ENCODE assay signal across 24 cellular contexts in the genomic region with DNA sequence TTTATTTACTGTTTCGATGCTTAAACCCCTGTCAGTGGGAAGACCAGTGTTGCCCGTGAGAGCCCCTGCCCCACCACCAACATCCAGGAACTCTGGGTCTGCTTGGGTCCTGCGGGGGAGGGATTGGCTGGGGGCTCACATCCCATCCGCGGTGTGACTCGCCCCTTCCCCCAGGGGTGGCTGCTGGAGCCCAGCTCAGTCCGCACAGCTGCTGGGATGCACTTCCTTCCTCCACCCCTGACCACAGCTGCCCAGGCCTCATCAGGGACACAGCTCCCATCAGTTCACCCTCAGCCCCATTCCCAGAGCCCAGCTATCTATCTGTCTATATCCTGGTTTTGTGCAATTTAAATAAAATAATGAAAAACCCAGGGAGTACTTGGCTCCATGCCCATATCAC. TPM values are rescaled to one million over a fixed set of nuclear protein-coding genes. Genes with fewer than 3 reads are reported as not detected.
DNase-seq lines count a peak whose midpoint lies in the region; TF ChIP-seq lines count a peak whose summit lies in the region.
"Had no signal": no experiment of that assay in that cellular context is flagged by ENCODE, and none has a peak within 500 bp of the region (broad histone marks: within the 10 kb centered on the region; RNA-seq: fewer than 3 reads in every experiment).

No MANE protein-coding gene starts in this region.

- H3K79me1 ChIP-seq in mesendoderm (ENCODE audit: low read length) = no peaks in the 10 kb centered on the region

- H3K9ac ChIP-seq in BLaER1 treated with 17β-estradiol and CSF1 and Interleukin-3, amounts not matched to agents 10 nM and 100 nM = no peak overlapping the region
- H3K9ac ChIP-seq in mesendoderm (ENCODE audit: low read length) = no peak overlapping the region

- H3K27me3 ChIP-seq in BLaER1 treated with 17β-estradiol and CSF1 and Interleukin-3, amounts not matched to agents 10 nM and 100 nM = no peaks in the 10 kb centered on the region
- H3K27me3 ChIP-seq in H7 (ENCODE audit: control insufficient read depth, insufficient read depth, low read length) (no peaks in the 10 kb centered on the region), SJCRH30 (no peaks in the 10 kb centered on the region), mesendoderm (ENCODE audit: insufficient read depth, low read length, poor library complexity) (no peaks in the 10 kb centered on the region)

- no peak overlapping the region for H2BK5ac ChIP-seq in mesendoderm (ENCODE audit: low read length)

- H3K27me3 Mint-ChIP-seq in neural crest cell (ENCODE audit: low read depth) = no peaks in the 10 kb centered on the region

- H3K23ac ChIP-seq in mesendoderm (ENCODE audit: low read length) = no peak overlapping the region

- H3K27ac ChIP-seq in BLaER1 treated with 17β-estradiol and CSF1 and Interleukin-3, amounts not matched to agents 10 nM and 100 nM = no peak overlapping the region
- H3K27ac ChIP-seq in SJCRH30 = no peak overlapping the region
- no peak overlapping the region for H3K27ac ChIP-seq in mesendoderm (ENCODE audit: low read depth, low read length)
- H3K27ac ChIP-seq: A549 had no signal

- no peak overlapping the region for H3K4me3 ChIP-seq in BLaER1 treated with 17β-estradiol and CSF1 and Interleukin-3, amounts not matched to agents 10 nM and 100 nM
- H3K4me3 ChIP-seq in H7 (ENCODE audit: insufficient read depth, low read depth, low read length) = no peak overlapping the region
- H3K4me3 ChIP-seq in SJCRH30 = no peak overlapping the region
- no peak overlapping the region for H3K4me3 ChIP-seq in mesendoderm (ENCODE audit: low read length)
- H3K4me3 ChIP-seq: A549 had no signal

- no CpG with 5 or more reads among the region's 7 CpGs for WGBS in mesendoderm (ENCODE audit: extremely low coverage, insufficient coverage, low lambda C conversion rate)

- no peak overlapping the region for H3K56ac ChIP-seq in mesendoderm (ENCODE audit: low read length)

- H3K36me3 Mint-ChIP-seq in neural crest cell (ENCODE audit: low read depth) = no peaks in the 10 kb centered on the region
- H3K36me3 Mint-ChIP-seq: CD4-positive, alpha-beta memory T cell had no signal

- peak; percentile 76 for DNase-seq in H7
- peak; percentile 11 to 21 for DNase-seq in SJCRH30
- no peak for DNase-seq in neural crest cell (ENCODE audit: low read depth, low spot score)
- DNase-seq in activated CD4-positive, CD25-positive, alpha-beta regulatory T cell (lab: John Stamatoyannopoulos, UW) = no peak
- no peak for DNase-seq in mesendoderm
- DNase-seq in NCI-H2107 (lab: John Stamatoyannopoulos, UW) = no peak
- DNase-seq: AML-193; C1 segment of cervical spinal cord; CD4-positive, alpha-beta memory T cell; COR-L47; DMS79; GF-D8; NCI-H1048; NCI-H187; NCI-H2081 treated with DMSO at 0.1 percent for 48 hours; NCI-H2171 treated with DMSO at 0.1 percent for 48 hours; NCI-H446; NCI-H526; RPMI8226; SHP77; SW 1271 had no signal

- H4K8ac ChIP-seq in mesendoderm (ENCODE audit: low read depth, low read length) = no peak overlapping the region

- no peak overlapping the region for H2BK120ac ChIP-seq in mesendoderm (ENCODE audit: low read depth, low read length)

- H3K27ac Mint-ChIP-seq in neural crest cell (ENCODE audit: unreplicated experiment) = peak overlapping the region; percentile 23
- H3K27ac Mint-ChIP-seq: CD4-positive, alpha-beta memory T cell had no signal

- no peak overlapping the region for H3K18ac ChIP-seq in mesendoderm (ENCODE audit: low read length)

- peaks cover 0 to 23% (median 9%) of the 10 kb centered on the region in 10 experiments; a peak in 12 of 20 replicates for H3K4me1 ChIP-seq in BLaER1 treated with 17β-estradiol and CSF1 and Interleukin-3, amounts not matched to agents 10 nM and 100 nM
- 0 out of 2 replicates have a peak, but pooled peaks cover 3% of the 10 kb centered on the region for H3K4me1 ChIP-seq in SJCRH30
- no peaks in the 10 kb centered on the region for H3K4me1 ChIP-seq in mesendoderm (ENCODE audit: control insufficient read depth, low read depth, low read length)
- H3K4me1 ChIP-seq: A549 had no signal

- H3K4ac ChIP-seq in mesendoderm (ENCODE audit: low read depth, low read length) = no peak overlapping the region

- H3K79me2 ChIP-seq in mesendoderm (ENCODE audit: control insufficient read depth, insufficient read depth, low read length) = no peaks in the 10 kb centered on the region

- TF ChIP-seq CTCF in neural crest cell (conservative IDR thresholded peaks at IDR 0.05) = no peak

- H2BK15ac ChIP-seq in mesendoderm (replicated peaks; ENCODE audit: low read depth) = no peak overlapping the region

- no peak overlapping the region for H3K4me3 Mint-ChIP-seq in neural crest cell
- H3K4me3 Mint-ChIP-seq: CD4-positive, alpha-beta memory T cell had no signal

- no peak overlapping the region for H4K5ac ChIP-seq in mesendoderm (ENCODE audit: low read length)

- no peaks in the 10 kb centered on the region for H3K36me3 ChIP-seq in BLaER1 treated with 17β-estradiol and CSF1 and Interleukin-3, amounts not matched to agents 10 nM and 100 nM
- no peaks in the 10 kb centered on the region for H3K36me3 ChIP-seq in H7 (replicated peaks; ENCODE audit: control insufficient read depth, insufficient read depth, low read length)
- H3K36me3 ChIP-seq in SJCRH30 = no peaks in the 10 kb centered on the region
- no peaks in the 10 kb centered on the region for H3K36me3 ChIP-seq in mesendoderm (ENCODE audit: control insufficient read depth, insufficient read depth, low read length)

- peaks cover 18% of the 10 kb centered on the region for H3K4me1 Mint-ChIP-seq in neural crest cell
- H3K4me1 Mint-ChIP-seq: CD4-positive, alpha-beta memory T cell had no signal

- peaks cover 0 to 6% (median 0%) of the 10 kb centered on the region in 11 experiments; a peak in 2 of 22 replicates for H4K20me1 ChIP-seq in BLaER1 treated with 17β-estradiol and CSF1 and Interleukin-3, amounts not matched to agents 10 nM and 100 nM

- H3K4me2 ChIP-seq in BLaER1 treated with 17β-estradiol and CSF1 and Interleukin-3, amounts not matched to agents 10 nM and 100 nM = peak overlapping the region in 8 of 11 experiments; percentile 8 to 54 (median 25); a peak in 9 of 22 replicates
- no peak overlapping the region for H3K4me2 ChIP-seq in mesendoderm (ENCODE audit: low read length)
- H3K4me2 ChIP-seq: A549 had no signal

- H3K9me3 Mint-ChIP-seq in neural crest cell = no peaks in the 10 kb centered on the region

- no peaks in the 10 kb centered on the region for H3K9me3 ChIP-seq in BLaER1 treated with 17β-estradiol and CSF1 and Interleukin-3, amounts not matched to agents 10 nM and 100 nM (replicated peaks in 1 of 11)
- H3K9me3 ChIP-seq in SJCRH30 (replicated peaks) = no peaks in the 10 kb centered on the region
- H3K9me3 ChIP-seq: A549 had no signal

- H2AK5ac ChIP-seq in mesendoderm (ENCODE audit: low read length) = no peak overlapping the region

RNA-seq across cellular contexts. Expression of a gene that starts 54.5 kb away (rescaled TPM):
- total RNA-seq in H7 (2014; rRNA removed; shearing (Covaris generic)) = 0.42 and 0.63 TPM in 2 replicates
- total RNA-seq in SJCRH30 (2014; rRNA removed; shearing (Covaris generic)) = not detected in 2 replicates
- total RNA-seq in neural crest cell = 0.25 and 0.40 TPM in 2 replicates
- polyA plus RNA-seq in mesendoderm (2013, experiment 1 of 2) = 0.18 TPM
- polyA plus RNA-seq in mesendoderm (2013, experiment 2 of 2) = 0.24 TPM
- total RNA-seq: HT-29 had no signal

Comparison
In these comparisons a context has a peak if more than half of its experiments do, and no peak if none do; other contexts are left out.
1. DNase-seq: peak in H7 (single experiment) and SJCRH30 (2 of 2); none in neural crest cell (single experiment), activated CD4-positive, CD25-positive, alpha-beta regulatory T cell (0 of 4), mesendoderm (single experiment) and NCI-H2107 (single experiment).